Comparison of ENCODE assay signal across 17 cellular contexts in genomic region chr13:19573072-19573716, GRCh38. TPM values are rescaled to one million over a fixed set of nuclear protein-coding genes. Genes with fewer than 3 reads are reported as not detected.
"Had no signal": no experiment of that assay in that cellular context is flagged by ENCODE, and none has a peak within 500 bp of the region (broad histone marks: within the 10 kb centered on the region; RNA-seq: fewer than 3 reads in every experiment).

No MANE protein-coding gene starts in this region.

- H3K36me3 ChIP-seq: ascending aorta, breast epithelium had no signal

- H3K27me3 ChIP-seq: ascending aorta, breast epithelium had no signal

- H3K9me3 ChIP-seq: ascending aorta, breast epithelium had no signal

- FAIRE-seq: frontal cortex had no signal

- H3K27ac ChIP-seq: ascending aorta, breast epithelium had no signal

- H3K4me1 ChIP-seq: ascending aorta, breast epithelium had no signal

- DNase-seq: activated CD4-positive, alpha-beta T cell treated with anti-CD3 and anti-CD28 coated beads, Interleukin-2, amount 10 ng/mL, durations not matched to agents 24 days and 14 days; activated CD4-positive, CD25-positive, alpha-beta regulatory T cell; activated naive CD4-positive, alpha-beta T cell treated with anti-CD3 and anti-CD28 coated beads, Interleukin-2, amount 10 ng/mL, durations not matched to agents 7 days and 5 days; dermis blood vessel endothelial cell; endodermal cell; head of caudate nucleus had no signal

- H3K4me3 ChIP-seq: ascending aorta, breast epithelium had no signal

- ATAC-seq: activated T-helper 17 cell treated with anti-CD3 and anti-CD28 coated beads, Interleukin-2, amount 50 U/mL, for 72 hours; sciatic nerve had no signal

RNA-seq across cellular contexts. Expression of gene TPTE2, which starts 11.9 kb away (rescaled TPM):
- total RNA-seq: activated CD4-positive, alpha-beta T cell treated with anti-CD3 and anti-CD28 coated beads, Interleukin-2, amount 10 ng/mL, durations not matched to agents 24 days and 14 days; activated CD8-positive, alpha-beta memory T cell treated with anti-CD3 and anti-CD28 coated beads for 36 hours; ascending aorta; chondrocyte; dermis blood vessel endothelial cell; endodermal cell; epithelial cell of proximal tubule; lower leg skin; osteoblast; pulmonary artery endothelial cell; sciatic nerve had no signal
